In genomic region chr4:40055873-40056721, GRCh38 we compare ENCODE assay signal across 1 cellular context.
TF ChIP-seq lines count a peak whose summit lies in the region.

No MANE protein-coding gene starts in this region.

TF ChIP-seq in HepG2, 621 proteins besides CTCF, POLR2A, EP300 and RAD21 (continues in another document):
- 0 out of 2 replicates have a peak, but pooled peaks have one; percentile 8 for TF ChIP-seq ZNF646 (CRISPR knock-in tag; IDR thresholded peaks at IDR 0.05)
- no peak for TF ChIP-seq RCOR2 (CRISPR knock-in tag; IDR thresholded peaks at IDR 0.05)
- no peak for TF ChIP-seq ZNF781 (CRISPR knock-in tag; IDR thresholded peaks at IDR 0.05; ENCODE audit: borderline replicate concordance, not compliant biosample characterization)
- TF ChIP-seq LCORL (IDR thresholded peaks at IDR 0.05), result peak; percentile 11; the same call in 1 of the 2 replicates
- no peak for TF ChIP-seq LCORL (CRISPR knock-in tag; IDR thresholded peaks at IDR 0.05)
- no peak for TF ChIP-seq ATRX (CRISPR knock-in tag; IDR thresholded peaks at IDR 0.05; ENCODE audit: borderline replicate concordance)
- TF ChIP-seq ZNF670 (CRISPR knock-in tag; IDR thresholded peaks at IDR 0.05; ENCODE audit: borderline replicate concordance), result no peak
- TF ChIP-seq ZBTB8A (CRISPR knock-in tag; IDR thresholded peaks at IDR 0.05; ENCODE audit: borderline replicate concordance, low read depth), result no peak
- no peak for TF ChIP-seq SNRNP70 (IDR thresholded peaks at IDR 0.05; ENCODE audit: low read depth, low read length)
- TF ChIP-seq ZSCAN20 (CRISPR knock-in tag; IDR thresholded peaks at IDR 0.05; ENCODE audit: borderline replicate concordance), result no peak
- peak; percentile 41; the same call in 1 of the 2 replicates for TF ChIP-seq THAP11 (CRISPR knock-in tag; IDR thresholded peaks at IDR 0.05)
- TF ChIP-seq ZFP36L1 (CRISPR knock-in tag; IDR thresholded peaks at IDR 0.05), result no peak
- TF ChIP-seq SNAPC4 (CRISPR knock-in tag; IDR thresholded peaks at IDR 0.05), result no peak
- TF ChIP-seq ZBTB7A (CRISPR knock-in tag; IDR thresholded peaks at IDR 0.05), result no peak; the same call in 1 of the 2 replicates
- TF ChIP-seq NKX3-1 (CRISPR knock-in tag; IDR thresholded peaks at IDR 0.05), result no peak
- TF ChIP-seq ZNF281 (CRISPR knock-in tag; IDR thresholded peaks at IDR 0.05; ENCODE audit: borderline replicate concordance), result no peak
- no peak for TF ChIP-seq ZNF142 (CRISPR knock-in tag; IDR thresholded peaks at IDR 0.05)
- no peak for TF ChIP-seq ZMYM2 (CRISPR knock-in tag; IDR thresholded peaks at IDR 0.05)
- TF ChIP-seq ZNF775 (CRISPR knock-in tag; IDR thresholded peaks at IDR 0.05; ENCODE audit: borderline replicate concordance), result no peak
- TF ChIP-seq ZNF292 (CRISPR knock-in tag; IDR thresholded peaks at IDR 0.05; ENCODE audit: borderline replicate concordance, low read depth), result no peak
- no peak for TF ChIP-seq GPN1 (CRISPR knock-in tag; IDR thresholded peaks at IDR 0.05; ENCODE audit: borderline replicate concordance)
- no peak for TF ChIP-seq SIN3B (IDR thresholded peaks at IDR 0.05; ENCODE audit: low read length)
- no peak for TF ChIP-seq TBX3 (IDR thresholded peaks at IDR 0.05; ENCODE audit: borderline replicate concordance)
- TF ChIP-seq PCBP2 (optimal IDR thresholded peaks at IDR 0.05; ENCODE audit: low read depth, low read length, poor library complexity, severe bottlenecking), result no peak
- TF ChIP-seq PHB2 (IDR thresholded peaks at IDR 0.05; ENCODE audit: partially characterized antibody), result no peak
- TF ChIP-seq HMG20A (CRISPR knock-in tag; IDR thresholded peaks at IDR 0.05; ENCODE audit: borderline replicate concordance), result no peak
- TF ChIP-seq ZNF430 (CRISPR knock-in tag; IDR thresholded peaks at IDR 0.05), result 0 out of 2 replicates have a peak, but pooled peaks have one; percentile 8
- TF ChIP-seq RNF219 (CRISPR knock-in tag; IDR thresholded peaks at IDR 0.05), result no peak
- TF ChIP-seq CCAR2 (optimal IDR thresholded peaks at IDR 0.05; ENCODE audit: low read depth, low read length), result no peak
- TF ChIP-seq ZNF597 (CRISPR knock-in tag; IDR thresholded peaks at IDR 0.05), result no peak
- TF ChIP-seq PCBP1 (IDR thresholded peaks at IDR 0.05; ENCODE audit: borderline replicate concordance, low read depth, low read length), result 0 out of 2 replicates have a peak, but pooled peaks have one; percentile 39
- no peak for TF ChIP-seq ISL2 (CRISPR knock-in tag; IDR thresholded peaks at IDR 0.05)
- TF ChIP-seq XBP1 (CRISPR knock-in tag; IDR thresholded peaks at IDR 0.05), result no peak; the same call in 1 of the 2 replicates
- TF ChIP-seq NONO (IDR thresholded peaks at IDR 0.05), result no peak
- peak; percentile 15; the same call in 1 of the 2 replicates for TF ChIP-seq NONO (CRISPR knock-in tag; conservative IDR thresholded peaks at IDR 0.05)
